ENCODE assay signal across 8 cellular contexts in the genomic region with DNA sequence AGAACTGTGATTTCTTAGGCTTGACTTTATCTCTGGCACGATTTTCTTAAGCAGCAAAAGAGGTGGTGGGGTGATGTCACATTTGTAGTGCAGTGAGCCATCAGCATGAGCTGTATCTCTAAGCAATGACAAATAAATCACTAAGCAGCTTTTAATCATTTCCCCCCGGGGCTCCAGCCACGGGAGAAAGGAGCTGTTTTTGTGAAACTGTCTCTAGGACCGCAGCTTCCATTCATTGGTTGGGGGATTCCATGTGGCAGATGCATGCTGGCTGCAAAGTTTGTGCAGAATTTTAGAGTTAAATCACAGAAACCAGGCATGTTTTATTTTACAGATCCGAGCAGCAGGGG. TPM values are rescaled to one million over a fixed set of nuclear protein-coding genes. Genes with fewer than 3 reads are reported as not detected.
DNase-seq lines count a peak whose midpoint lies in the region; ATAC-seq and TF ChIP-seq lines count a peak whose summit lies in the region.

No MANE protein-coding gene starts in this region.

- H3K9me3 ChIP-seq in mucosa of descending colon, result no peaks in the 10 kb centered on the region

- peak; percentile 40 for DNase-seq in AG20443 (ENCODE audit: low spot score)
- peak; percentile 35 for DNase-seq in activated naive CD8-positive, alpha-beta T cell treated with anti-CD3 and anti-CD28 coated beads for 36 hours
- peak; percentile 69 for DNase-seq in islet precursor cell
- no peak for DNase-seq in UCSD-AML1 (lab: John Stamatoyannopoulos, UW; ENCODE audit: unreplicated experiment)
- DNase-seq in mucosa of descending colon, result no peak

- no peaks in the 10 kb centered on the region for H3K36me3 ChIP-seq in mucosa of descending colon (ENCODE audit: low read depth)

- TF ChIP-seq CTCF in mucosa of descending colon (IDR thresholded peaks at IDR 0.05), result no peak

- H3K4me3 ChIP-seq in mucosa of descending colon, result no peak overlapping the region

- intact Hi-C loops in mucosa of descending colon (cut with DNase I, micrococcal nuclease), result no loop called here

- peaks cover 44% of the 10 kb centered on the region for H3K27me3 Mint-ChIP-seq in activated naive CD8-positive, alpha-beta T cell treated with anti-CD3 and anti-CD28 coated beads for 36 hours
- H3K27me3 Mint-ChIP-seq in stimulated activated memory B cell treated with anti-CD40 and anti-IgM and Interleukin-4, amounts not matched to agents 10 μg/mL and 1 μg/mL and 100 μg/mL, for 72 hours, result peaks cover 29% of the 10 kb centered on the region

- peak; percentile 42 for ATAC-seq in GM19035 (IDR thresholded peaks at IDR 0.05; ENCODE audit: unreplicated experiment)
- peak; percentile 35 for ATAC-seq in HG03520 (IDR thresholded peaks at IDR 0.05; ENCODE audit: unreplicated experiment)
- ATAC-seq in stimulated activated memory B cell treated with anti-CD40 and anti-IgM and Interleukin-4, amounts not matched to agents 10 μg/mL and 1 μg/mL and 100 μg/mL, for 72 hours, result peak; percentile 63
- ATAC-seq in mucosa of descending colon, result no peak

- peaks cover 18% of the 10 kb centered on the region for H3K4me1 ChIP-seq in mucosa of descending colon (ENCODE audit: low read depth)

- peak overlapping the region; percentile 86 for H3K27ac Mint-ChIP-seq in activated naive CD8-positive, alpha-beta T cell treated with anti-CD3 and anti-CD28 coated beads for 36 hours
- H3K27ac Mint-ChIP-seq in stimulated activated memory B cell treated with anti-CD40 and anti-IgM and Interleukin-4, amounts not matched to agents 10 μg/mL and 1 μg/mL and 100 μg/mL, for 72 hours, result no peak overlapping the region

- H3K36me3 Mint-ChIP-seq in activated naive CD8-positive, alpha-beta T cell treated with anti-CD3 and anti-CD28 coated beads for 36 hours, result no peaks in the 10 kb centered on the region
- no peaks in the 10 kb centered on the region for H3K36me3 Mint-ChIP-seq in stimulated activated memory B cell treated with anti-CD40 and anti-IgM and Interleukin-4, amounts not matched to agents 10 μg/mL and 1 μg/mL and 100 μg/mL, for 72 hours

- peaks cover 21% of the 10 kb centered on the region for H3K4me1 Mint-ChIP-seq in activated naive CD8-positive, alpha-beta T cell treated with anti-CD3 and anti-CD28 coated beads for 36 hours
- H3K4me1 Mint-ChIP-seq in stimulated activated memory B cell treated with anti-CD40 and anti-IgM and Interleukin-4, amounts not matched to agents 10 μg/mL and 1 μg/mL and 100 μg/mL, for 72 hours, result peaks cover 19% of the 10 kb centered on the region

- H3K4me3 Mint-ChIP-seq in activated naive CD8-positive, alpha-beta T cell treated with anti-CD3 and anti-CD28 coated beads for 36 hours, result peak overlapping the region; percentile 78
- peak overlapping the region; percentile 66 for H3K4me3 Mint-ChIP-seq in stimulated activated memory B cell treated with anti-CD40 and anti-IgM and Interleukin-4, amounts not matched to agents 10 μg/mL and 1 μg/mL and 100 μg/mL, for 72 hours

- peaks cover 3% of the 10 kb centered on the region for H3K9me3 Mint-ChIP-seq in activated naive CD8-positive, alpha-beta T cell treated with anti-CD3 and anti-CD28 coated beads for 36 hours
- no peaks in the 10 kb centered on the region for H3K9me3 Mint-ChIP-seq in stimulated activated memory B cell treated with anti-CD40 and anti-IgM and Interleukin-4, amounts not matched to agents 10 μg/mL and 1 μg/mL and 100 μg/mL, for 72 hours

RNA-seq across cellular contexts. Expression of gene KIAA1217, which starts 0.5 kb away (rescaled TPM):
- total RNA-seq in activated naive CD8-positive, alpha-beta T cell treated with anti-CD3 and anti-CD28 coated beads for 36 hours, result 1 to 10 TPM; 1.5 to 1.6 TPM
- total RNA-seq in mucosa of descending colon, result 10 to 100 TPM; 49.5 to 94.5 (median 63.9) TPM

Comparison
In these comparisons a context has a peak if more than half of its experiments do, and no peak if none do; other contexts are left out.
1. DNase-seq: peak in AG20443 (single experiment), activated naive CD8-positive, alpha-beta T cell treated with anti-CD3 and anti-CD28 coated beads for 36 hours (single experiment) and islet precursor cell (single experiment); none in UCSD-AML1 (single experiment) and mucosa of descending colon (0 of 3).
2. RNA of gene KIAA1217, which starts 0.5 kb away (total RNA-seq): 49.5 to 94.5 TPM in mucosa of descending colon; 1.5 to 1.6 TPM in activated naive CD8-positive, alpha-beta T cell treated with anti-CD3 and anti-CD28 coated beads for 36 hours; every median in the first group is over 10 times any median in the second.